Comparison of ENCODE assay signal across 28 cellular contexts in the genomic region with DNA sequence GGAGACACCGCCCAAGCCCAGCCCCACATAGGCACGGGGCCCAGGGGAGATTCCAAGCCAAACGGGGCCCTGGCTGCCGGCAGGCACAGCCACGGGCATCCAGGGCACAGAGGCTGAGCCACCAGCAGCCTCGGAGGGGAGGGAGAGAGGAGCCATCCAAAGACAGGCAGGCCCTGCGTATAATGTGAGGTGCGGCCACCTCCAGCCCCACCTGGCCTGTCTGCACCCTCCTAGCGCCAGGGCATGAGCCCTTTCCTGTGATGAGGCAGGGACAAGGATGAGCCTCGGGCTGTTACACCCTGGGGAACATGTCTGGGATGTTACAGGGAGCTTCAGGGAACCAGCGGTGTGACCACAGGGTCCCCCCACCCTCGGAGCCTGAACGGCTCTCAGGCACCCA. TPM values are rescaled to one million over a fixed set of nuclear protein-coding genes. Genes with fewer than 3 reads are reported as not detected.
DNase-seq lines count a peak whose midpoint lies in the region; ATAC-seq, FAIRE-seq and TF ChIP-seq lines count a peak whose summit lies in the region.
"Had no signal": no experiment of that assay in that cellular context is flagged by ENCODE, and none has a peak within 500 bp of the region (broad histone marks: within the 10 kb centered on the region; RNA-seq: fewer than 3 reads in every experiment).

No MANE protein-coding gene starts in this region.

- no peaks in the 10 kb centered on the region for H3K9me3 ChIP-seq in right cardiac atrium (ENCODE audit: control insufficient read depth, low read length)
- no peaks in the 10 kb centered on the region for H3K9me3 ChIP-seq in left ventricle myocardium inferior (replicated peaks)
- H3K9me3 ChIP-seq in kidney (ENCODE audit: control insufficient read depth in 1 of 2, low read length in 2 of 2), result no peaks in the 10 kb centered on the region
- H3K9me3 ChIP-seq: BE2C, MG63, Peyer's patch had no signal

- WGBS in right cardiac atrium, result 78% methylated on average over 13 of the region's 13 CpGs

- H3K27ac ChIP-seq in right cardiac atrium (ENCODE audit: low read length) (no peak overlapping the region), left ventricle myocardium inferior (replicated peaks) (no peak overlapping the region), kidney (ENCODE audit: low read depth in 2 of 2, low read length in 2 of 2) (no peak overlapping the region)
- H3K27ac ChIP-seq: 22Rv1, Peyer's patch, SJSA1 had no signal

- DNase-seq in DMS79 treated with DMSO at 0.1 percent for 48 hours (lab: John Stamatoyannopoulos, UW), result peak; percentile 29
- DNase-seq in DMS79 (lab: John Stamatoyannopoulos, UW), result no peak
- DNase-seq in right cardiac atrium, result peak in 2 of 3 donors; percentile 20 to 27
- no peak for DNase-seq in left ventricle myocardium inferior
- DNase-seq in kidney, result peak; percentile 48
- DNase-seq in GM19239 (ENCODE audit: insufficient read length, low spot score), result no peak
- no peak for DNase-seq in islet precursor cell
- DNase-seq: ACHN; BE2C; CD4-positive, CD25-positive, alpha-beta regulatory T cell; IMR-90; KG1; MG63; NCI-H1105 treated with DMSO at 0.1 percent for 48 hours; NCI-H146; NCI-H1930; NCI-H2107; NCI-H226; NCI-H510A; Peyer's patch had no signal

- intact Hi-C loops in right cardiac atrium (cut with DNase I), result no loop called here
- intact Hi-C loops in left ventricle myocardium inferior (cut with micrococcal nuclease), result no loop called here
- intact Hi-C loops in kidney (cut with DNase I), result no loop called here

- TF ChIP-seq CTCF in left ventricle myocardium inferior (IDR thresholded peaks at IDR 0.05; ENCODE audit: borderline replicate concordance) (no peak), kidney (IDR thresholded peaks at IDR 0.05; ENCODE audit: borderline replicate concordance, extremely low read depth, insufficient read depth) (no peak)

- ATAC-seq in right cardiac atrium (no peak), GM19463 (IDR thresholded peaks at IDR 0.05; ENCODE audit: unreplicated experiment) (no peak)

- no peak overlapping the region for H3K4me3 ChIP-seq in right cardiac atrium (ENCODE audit: low read length)
- no peak overlapping the region for H3K4me3 ChIP-seq in left ventricle myocardium inferior
- H3K4me3 ChIP-seq in kidney (ENCODE audit: low read length in 2 of 2), result no peak overlapping the region
- H3K4me3 ChIP-seq: GM23338, HAP-1, MG63, Peyer's patch, SJSA1 had no signal

- FAIRE-seq in kidney (lab: Jason Lieb, UNC) (no peak), GM19239 (lab: Jason Lieb, UNC) (no peak)
- FAIRE-seq: D721Med, G401.6 had no signal

- H3K27me3 ChIP-seq in right cardiac atrium (ENCODE audit: control insufficient read depth, insufficient read depth) (no peaks in the 10 kb centered on the region), left ventricle myocardium inferior (ENCODE audit: low read depth) (peaks cover 47% of the 10 kb centered on the region)
- H3K27me3 ChIP-seq: BE2C, MG63, Peyer's patch, SJSA1 had no signal

- H3K36me3 ChIP-seq in left ventricle myocardium inferior (no peaks in the 10 kb centered on the region), kidney (ENCODE audit: control insufficient read depth in 1 of 2, insufficient read depth in 2 of 2, low read length in 2 of 2) (no peaks in the 10 kb centered on the region)
- H3K36me3 ChIP-seq: BE2C, HAP-1, MG63, Peyer's patch, SJSA1 had no signal

- H3K9ac ChIP-seq in kidney (ENCODE audit: low read length in 2 of 2), result no peak overlapping the region

- no peaks in the 10 kb centered on the region for H3K4me1 ChIP-seq in right cardiac atrium (ENCODE audit: control insufficient read depth, insufficient read depth, low read length)
- no peaks in the 10 kb centered on the region for H3K4me1 ChIP-seq in left ventricle myocardium inferior
- H3K4me1 ChIP-seq in kidney (ENCODE audit: control insufficient read depth in 1 of 2, insufficient read depth in 1 of 2, low read depth in 1 of 2, low read length in 2 of 2), result peaks cover 0 to 9% of the 10 kb centered on the region in 2 donors
- H3K4me1 ChIP-seq: HAP-1, SJSA1 had no signal

RNA-seq across cellular contexts. Expression of a gene that starts 1.1 kb away (rescaled TPM):
- not detected for total RNA-seq in right cardiac atrium
- polyA plus RNA-seq in right cardiac atrium, result not detected
- total RNA-seq in left ventricle myocardium inferior, result not detected
- total RNA-seq in kidney, result 2.3 TPM
- 0.84 TPM for polyA plus RNA-seq in kidney (ENCODE audit: insufficient read depth, low read depth, low replicate concordance)
- total RNA-seq: CD4-positive, CD25-positive, alpha-beta regulatory T cell; IMR-90; OCI-LY7; SJSA1 had no signal
- polyA plus RNA-seq: CD4-positive, CD25-positive, alpha-beta regulatory T cell; GM23338; IMR-90 had no signal

RNA-seq across cellular contexts. Expression of a gene that starts 22.4 kb away (rescaled TPM):
- total RNA-seq in right cardiac atrium (10 to 100 TPM; 46.3 to 90.6 (median 71.6) TPM), left ventricle myocardium inferior (69.0 TPM), kidney (11.6 TPM)
- polyA plus RNA-seq in right cardiac atrium (73.3 TPM), kidney (ENCODE audit: insufficient read depth, low read depth, low replicate concordance) (11.9 TPM)
- total RNA-seq: OCI-LY7 had no signal

RNA-seq across cellular contexts. Expression of a gene that starts 58.6 kb away (rescaled TPM):
- total RNA-seq in right cardiac atrium (10 to 100 TPM; 15.2 to 24.9 (median 22.2) TPM), left ventricle myocardium inferior (37.6 TPM), kidney (22.1 TPM)
- polyA plus RNA-seq in right cardiac atrium (17.1 TPM), kidney (ENCODE audit: insufficient read depth, low read depth, low replicate concordance) (30.4 TPM)

RNA-seq across cellular contexts. Expression of a gene that starts 59.4 kb away (rescaled TPM):
- total RNA-seq in right cardiac atrium (1 to 10 TPM; 5.3 to 9.0 (median 7.5) TPM), left ventricle myocardium inferior (8.0 TPM), kidney (10.1 TPM)
- polyA plus RNA-seq in right cardiac atrium (4.5 TPM), kidney (ENCODE audit: insufficient read depth, low read depth, low replicate concordance) (4.0 TPM)

Comparison
In these comparisons a context has a peak if more than half of its experiments do, and no peak if none do; other contexts are left out.
1. DNase-seq: peak in DMS79 treated with DMSO at 0.1 percent for 48 hours (single experiment), right cardiac atrium (2 of 3) and kidney (single experiment); none in DMS79 (single experiment), left ventricle myocardium inferior (single experiment), GM19239 (single experiment) and islet precursor cell (single experiment).